Comparison of ENCODE assay signal across 8 cellular contexts in the genomic region with DNA sequence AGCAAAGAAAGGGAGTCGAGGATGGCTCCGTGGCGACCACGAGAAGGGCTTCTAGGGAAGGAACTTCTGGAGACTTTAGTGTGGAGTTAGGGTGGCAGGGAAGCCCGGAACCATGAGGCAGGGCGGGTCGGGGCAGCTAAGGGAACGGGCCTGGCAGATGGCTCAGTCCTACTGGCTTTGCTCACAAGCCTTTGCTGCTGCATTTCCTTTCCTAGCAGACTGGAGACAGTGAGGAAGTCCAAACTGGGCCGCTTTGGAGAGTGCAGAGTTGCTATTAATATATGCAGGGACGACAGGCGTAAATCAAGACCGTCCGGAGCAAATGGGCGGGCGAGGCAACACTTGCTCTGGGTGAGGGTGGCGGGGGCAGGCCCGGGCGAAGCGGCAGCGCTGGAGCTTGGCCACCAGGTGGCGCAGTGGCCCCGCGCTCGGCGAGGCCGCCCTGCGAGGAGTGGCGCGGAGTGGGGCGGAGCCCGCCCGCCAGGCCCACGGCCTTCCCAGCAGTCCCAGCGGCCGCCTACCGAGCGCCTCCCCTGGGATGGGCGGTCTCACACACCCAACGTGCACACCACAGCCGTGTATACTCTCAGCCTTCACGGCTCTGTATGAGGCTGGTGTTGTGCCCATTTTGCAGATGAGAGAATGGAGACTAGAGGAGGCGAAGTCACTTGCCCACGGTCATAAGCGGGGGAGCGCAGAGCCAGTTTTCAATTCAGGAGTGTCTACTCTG. TPM values are rescaled to one million over a fixed set of nuclear protein-coding genes. Genes with fewer than 3 reads are reported as not detected.
DNase-seq lines count a peak whose midpoint lies in the region; ATAC-seq lines count a peak whose summit lies in the region.

No MANE protein-coding gene starts in this region.

- CTCF ChIA-PET in CD4-positive, alpha-beta memory T cell (lab: Charles Lee; ENCODE audit: partially characterized antibody) = interaction anchor here (1.0 to 16.4 kb wide), 6 partner anchors 142 to 239 kb away, joined by 3 to 612 read pairs (median 6); no protein-coding TSS in a partner anchor
- CTCF ChIA-PET in activated CD8-positive, alpha-beta T cell treated with anti-CD3 and anti-CD28 coated beads, Interleukin-2, amount 10 ng/mL, durations not matched to agents 7 days and 5 days (lab: Charles Lee) = interaction anchor here (0.6 to 16.0 kb wide), 13 partner anchors 19 to 319 kb away, joined by 3 to 491 read pairs (median 4); no protein-coding TSS in a partner anchor

- no peaks in the 10 kb centered on the region for H3K36me3 ChIP-seq in CD4-positive, alpha-beta memory T cell (ENCODE audit: insufficient read depth, low read length)
- no peaks in the 10 kb centered on the region for H3K36me3 ChIP-seq in ectodermal cell (ENCODE audit: control insufficient read depth, insufficient read depth, low read length)

- intact Hi-C loops in CD4-positive, alpha-beta memory T cell (cut with micrococcal nuclease) = loop anchor here (1.0 to 10.0 kb wide), 7 partner anchors 8 to 989 kb away; partner anchors contain the start of gene DCP1B

- H3K4me1 Mint-ChIP-seq in CD4-positive, alpha-beta memory T cell = peaks cover 15 to 32% (median 22%) of the 10 kb centered on the region in 4 donors
- H3K4me1 Mint-ChIP-seq in activated CD8-positive, alpha-beta T cell treated with anti-CD3 and anti-CD28 coated beads, Interleukin-2, amount 10 ng/mL, durations not matched to agents 7 days and 5 days (ENCODE audit: low read depth) = peaks cover 26% of the 10 kb centered on the region
- H3K4me1 Mint-ChIP-seq in memory B cell = peaks cover 25% of the 10 kb centered on the region

- POLR2A ChIA-PET in CD4-positive, alpha-beta memory T cell (lab: Charles Lee; ENCODE audit: partially characterized antibody) = interaction anchor here (0.7 to 2.9 kb wide), 10 partner anchors 9 to 208 kb away, joined by 3 to 59 read pairs (median 4); partner anchors contain the start of genes ADIPOR2 and DCP1B
- POLR2A ChIA-PET in activated CD8-positive, alpha-beta T cell treated with anti-CD3 and anti-CD28 coated beads, Interleukin-2, amount 10 ng/mL, durations not matched to agents 7 days and 5 days (lab: Charles Lee) = interaction anchor here (0.5 to 1.0 kb wide), 3 partner anchors 104 to 144 kb away, joined by 3 to 7 read pairs (median 3); no protein-coding TSS in a partner anchor

- peak overlapping the region; percentile 89 to 98 (median 92) for H3K27ac Mint-ChIP-seq in CD4-positive, alpha-beta memory T cell
- peak overlapping the region; percentile 90 for H3K27ac Mint-ChIP-seq in activated CD8-positive, alpha-beta T cell treated with anti-CD3 and anti-CD28 coated beads, Interleukin-2, amount 10 ng/mL, durations not matched to agents 7 days and 5 days
- H3K27ac Mint-ChIP-seq in memory B cell = peak overlapping the region; percentile 90

- no peaks in the 10 kb centered on the region for H3K27me3 ChIP-seq in CD4-positive, alpha-beta memory T cell (ENCODE audit: insufficient read depth, low read length)
- peaks cover 11% of the 10 kb centered on the region for H3K27me3 ChIP-seq in ectodermal cell (ENCODE audit: control insufficient read depth, insufficient read depth, low read length, poor library complexity, severe bottlenecking)

- H3K27me3 Mint-ChIP-seq in CD4-positive, alpha-beta memory T cell = no peaks in the 10 kb centered on the region
- H3K27me3 Mint-ChIP-seq in activated CD8-positive, alpha-beta T cell treated with anti-CD3 and anti-CD28 coated beads, Interleukin-2, amount 10 ng/mL, durations not matched to agents 7 days and 5 days (ENCODE audit: low read depth) = no peaks in the 10 kb centered on the region
- no peaks in the 10 kb centered on the region for H3K27me3 Mint-ChIP-seq in memory B cell

- ATAC-seq in GM19324 (IDR thresholded peaks at IDR 0.05; ENCODE audit: low FRiP score, unreplicated experiment) (peak; percentile 87), HG03457 (IDR thresholded peaks at IDR 0.05; ENCODE audit: unreplicated experiment) (peak; percentile 90), memory B cell (ENCODE audit: low read depth) (peak; percentile 94)
- ATAC-seq in activated CD8-positive, alpha-beta T cell treated with anti-CD3 and anti-CD28 coated beads, Interleukin-2, amount 10 ng/mL, durations not matched to agents 7 days and 5 days = peak; percentile 97

- H3K4me3 Mint-ChIP-seq in CD4-positive, alpha-beta memory T cell = peak overlapping the region; percentile 91 to 96 (median 92)
- peak overlapping the region; percentile 86 for H3K4me3 Mint-ChIP-seq in activated CD8-positive, alpha-beta T cell treated with anti-CD3 and anti-CD28 coated beads, Interleukin-2, amount 10 ng/mL, durations not matched to agents 7 days and 5 days
- peak overlapping the region; percentile 83 for H3K4me3 Mint-ChIP-seq in memory B cell

- peaks cover 0 to 1% (median 0%) of the 10 kb centered on the region in 8 donors for H3K9me3 Mint-ChIP-seq in CD4-positive, alpha-beta memory T cell
- no peaks in the 10 kb centered on the region for H3K9me3 Mint-ChIP-seq in activated CD8-positive, alpha-beta T cell treated with anti-CD3 and anti-CD28 coated beads, Interleukin-2, amount 10 ng/mL, durations not matched to agents 7 days and 5 days (ENCODE audit: insufficient read depth)
- no peaks in the 10 kb centered on the region for H3K9me3 Mint-ChIP-seq in memory B cell

- 20% methylated on average over 45 of the region's 45 CpGs for WGBS in ectodermal cell, 2 experiments

- peaks cover 15% of the 10 kb centered on the region for H3K4me1 ChIP-seq in CD4-positive, alpha-beta memory T cell (ENCODE audit: insufficient read depth, low read length)
- peaks cover 3% of the 10 kb centered on the region for H3K4me1 ChIP-seq in ectodermal cell (ENCODE audit: control insufficient read depth, insufficient read depth, low read length)

- peak; percentile 93 to 95 (median 94) for DNase-seq in CD4-positive, alpha-beta memory T cell
- DNase-seq in NCI-H82 (lab: John Stamatoyannopoulos, UW) (peak; percentile 91), memory B cell (ENCODE audit: low spot score in 2 of 2) (peak; percentile 96 to 98)
- peak; percentile 94 for DNase-seq in activated CD8-positive, alpha-beta T cell treated with anti-CD3 and anti-CD28 coated beads, Interleukin-2, amount 10 ng/mL, durations not matched to agents 7 days and 5 days
- peak; percentile 85 for DNase-seq in stimulated activated CD8-positive, alpha-beta memory T cell treated with anti-CD3 and anti-CD28 coated beads, Interleukin-12 subunit alpha, Interleukin-12 subunit beta, amount 100 ng/mL, for 24 hours (ENCODE audit: extremely low read depth)

- no peaks in the 10 kb centered on the region for H3K9me3 ChIP-seq in CD4-positive, alpha-beta memory T cell (ENCODE audit: control insufficient read depth in 1 of 2, low read length in 2 of 2)
- no peaks in the 10 kb centered on the region for H3K9me3 ChIP-seq in ectodermal cell (ENCODE audit: control insufficient read depth, low read length)

- peak overlapping the region; percentile 82 for H3K27ac ChIP-seq in CD4-positive, alpha-beta memory T cell (ENCODE audit: low read depth, low read length)
- H3K27ac ChIP-seq in ectodermal cell (ENCODE audit: insufficient read depth, low read depth, low read length, poor library complexity, severe bottlenecking) = no peak overlapping the region

- H3K36me3 Mint-ChIP-seq in CD4-positive, alpha-beta memory T cell = peaks cover 0 to 2% of the 10 kb centered on the region in 2 donors
- no peaks in the 10 kb centered on the region for H3K36me3 Mint-ChIP-seq in activated CD8-positive, alpha-beta T cell treated with anti-CD3 and anti-CD28 coated beads, Interleukin-2, amount 10 ng/mL, durations not matched to agents 7 days and 5 days (ENCODE audit: low read depth)
- no peaks in the 10 kb centered on the region for H3K36me3 Mint-ChIP-seq in memory B cell

- H3K4me3 ChIP-seq in CD4-positive, alpha-beta memory T cell (ENCODE audit: low read length in 2 of 2) = peak overlapping the region; percentile 38 to 96
- peak overlapping the region; percentile 1 for H3K4me3 ChIP-seq in ectodermal cell (ENCODE audit: insufficient read depth, low read depth, low read length)

RNA-seq across cellular contexts. Expression of gene LRTM2, which starts 24.4 kb away (rescaled TPM):
- not detected for total RNA-seq in CD4-positive, alpha-beta memory T cell
- not detected for polyA plus RNA-seq in CD4-positive, alpha-beta memory T cell
- total RNA-seq in activated CD8-positive, alpha-beta T cell treated with anti-CD3 and anti-CD28 coated beads, Interleukin-2, amount 10 ng/mL, durations not matched to agents 7 days and 5 days = not detected
- polyA plus RNA-seq in ectodermal cell (2013, experiment 1 of 4) = not detected
- polyA plus RNA-seq in ectodermal cell (2013, experiment 2 of 4) = not detected
- not detected for polyA plus RNA-seq in ectodermal cell (2013, experiment 3 of 4)
- not detected for polyA plus RNA-seq in ectodermal cell (2013, experiment 4 of 4)
